ENCODE assay signal across 8 cellular contexts in genomic region chr2:128309341-128310093, GRCh38. TPM values are rescaled to one million over a fixed set of nuclear protein-coding genes. Genes with fewer than 3 reads are reported as not detected.
DNase-seq lines count a peak whose midpoint lies in the region; ATAC-seq and TF ChIP-seq lines count a peak whose summit lies in the region.

No MANE protein-coding gene starts in this region.

- intact Hi-C loops in dorsolateral prefrontal cortex (cut with DNase I), result loop anchor here in 1 of 2 donors (10.0 kb wide), 1 partner anchor 425 kb away; no protein-coding TSS in a partner anchor

- H3K27ac Mint-ChIP-seq in neural crest cell (ENCODE audit: unreplicated experiment), result peak overlapping the region; percentile 93
- no peak overlapping the region for H3K27ac Mint-ChIP-seq in endothelial cell (ENCODE audit: unreplicated experiment)

- TF ChIP-seq POLR2A in GM18505 (IDR thresholded peaks at IDR 0.05; ENCODE audit: borderline replicate concordance, extremely low read depth, insufficient read depth, insufficient read length), result no peak

- H3K27ac ChIP-seq in dorsolateral prefrontal cortex, result peak overlapping the region in 52 of 59 donors; percentile 7 to 83 (median 60)

- no peaks in the 10 kb centered on the region for H3K9me3 Mint-ChIP-seq in neural crest cell
- H3K9me3 Mint-ChIP-seq in endothelial cell (ENCODE audit: unreplicated experiment), result no peaks in the 10 kb centered on the region

- H3K4me3 ChIP-seq in dorsolateral prefrontal cortex, result peak overlapping the region in 2 of 59 donors; percentile 0 to 28

- no peak for ATAC-seq in GM18505 (IDR thresholded peaks at IDR 0.05; ENCODE audit: unreplicated experiment)
- ATAC-seq in HG03442 (IDR thresholded peaks at IDR 0.05; ENCODE audit: unreplicated experiment), result no peak

- TF ChIP-seq CTCF in dorsolateral prefrontal cortex (IDR thresholded peaks at IDR 0.05 in 54 of 56, conservative IDR thresholded peaks at IDR 0.05 in 2 of 56; ENCODE audit: low read depth in 1 of 56, partially characterized antibody in 56 of 56), result no peak
- TF ChIP-seq CTCF in neural crest cell (conservative IDR thresholded peaks at IDR 0.05), result no peak
- no peak for TF ChIP-seq CTCF in endothelial cell (IDR thresholded peaks at IDR 0.05; ENCODE audit: unreplicated experiment)

- H3K4me1 Mint-ChIP-seq in neural crest cell, result peaks cover 29% of the 10 kb centered on the region
- peaks cover 12% of the 10 kb centered on the region for H3K4me1 Mint-ChIP-seq in endothelial cell (ENCODE audit: unreplicated experiment)

- in situ Hi-C loops in Caki2 (cut with HindIII; ENCODE audit: low pct_unique_long_range_greater_than_20kb, low sequenced_read_pairs), result no loop called here

- no peak overlapping the region for H3K4me3 Mint-ChIP-seq in neural crest cell
- H3K4me3 Mint-ChIP-seq in endothelial cell (ENCODE audit: unreplicated experiment), result no peak overlapping the region

- H3K36me3 Mint-ChIP-seq in neural crest cell (ENCODE audit: low read depth), result no peaks in the 10 kb centered on the region
- peaks cover 7% of the 10 kb centered on the region for H3K36me3 Mint-ChIP-seq in endothelial cell (ENCODE audit: low read depth, unreplicated experiment)

- no peaks in the 10 kb centered on the region for H3K27me3 Mint-ChIP-seq in neural crest cell (ENCODE audit: low read depth)
- H3K27me3 Mint-ChIP-seq in endothelial cell (ENCODE audit: unreplicated experiment), result peaks cover 9% of the 10 kb centered on the region

- DNase-seq in Caki2 (ENCODE audit: low read depth), result peak; percentile 30
- DNase-seq in NCI-H2196 (lab: John Stamatoyannopoulos, UW; ENCODE audit: unreplicated experiment), result peak; percentile 90
- DNase-seq in dorsolateral prefrontal cortex, result peak in 9 of 10 donors; percentile 5 to 72 (median 52)
- no peak for DNase-seq in neural crest cell (ENCODE audit: low read depth, low spot score)
- no peak for DNase-seq in AG08395 (ENCODE audit: low spot score)
- no peak for DNase-seq in endothelial cell (ENCODE audit: low spot score)

- H3K27me3 ChIP-seq in dorsolateral prefrontal cortex, result no peaks in the 10 kb centered on the region

RNA-seq across cellular contexts. Expression of gene HS6ST1, which starts 9.2 kb away (rescaled TPM):
- 23.8 and 58.9 TPM in 2 replicates for total RNA-seq in Caki2 (2014; rRNA removed; shearing (Covaris generic); ENCODE audit: low replicate concordance)
- total RNA-seq in dorsolateral prefrontal cortex, result 100 to 1,000 TPM in 78 of 120 experiments, 10 to 100 TPM in 42; 63.1 to 197 (median 109) TPM
- 39.8 and 40.3 TPM in 2 replicates for total RNA-seq in neural crest cell
- 23.3 TPM for total RNA-seq in endothelial cell (ENCODE audit: unreplicated experiment)

Comparison
In these comparisons a context has a peak if more than half of its experiments do, and no peak if none do; other contexts are left out.
1. DNase-seq: peak in Caki2 (single experiment), NCI-H2196 (single experiment) and dorsolateral prefrontal cortex (9 of 10); none in neural crest cell (single experiment), AG08395 (single experiment) and endothelial cell (single experiment).